In genomic region chr4:110475881-110476818, GRCh38 we compare ENCODE assay signal across 1 cellular context.
TF ChIP-seq lines count a peak whose summit lies in the region.

Gene ENPEP (plus strand): TSS chr4:110476155. CDS start chr4:110476415, 260 bp downstream.

TF ChIP-seq in WTC11, 78 proteins besides CTCF, POLR2A, EP300 and RAD21 (continued from another document):
- no peak for TF ChIP-seq ZBTB43 (CRISPR knock-in tag; IDR thresholded peaks at IDR 0.05)
- TF ChIP-seq SMAD3 (CRISPR knock-in tag; IDR thresholded peaks at IDR 0.05; ENCODE audit: borderline replicate concordance): no peak
- no peak for TF ChIP-seq ATF1 (CRISPR knock-in tag; IDR thresholded peaks at IDR 0.05)
- TF ChIP-seq JUN (CRISPR knock-in tag; IDR thresholded peaks at IDR 0.05): no peak
- TF ChIP-seq, protein P1, sequence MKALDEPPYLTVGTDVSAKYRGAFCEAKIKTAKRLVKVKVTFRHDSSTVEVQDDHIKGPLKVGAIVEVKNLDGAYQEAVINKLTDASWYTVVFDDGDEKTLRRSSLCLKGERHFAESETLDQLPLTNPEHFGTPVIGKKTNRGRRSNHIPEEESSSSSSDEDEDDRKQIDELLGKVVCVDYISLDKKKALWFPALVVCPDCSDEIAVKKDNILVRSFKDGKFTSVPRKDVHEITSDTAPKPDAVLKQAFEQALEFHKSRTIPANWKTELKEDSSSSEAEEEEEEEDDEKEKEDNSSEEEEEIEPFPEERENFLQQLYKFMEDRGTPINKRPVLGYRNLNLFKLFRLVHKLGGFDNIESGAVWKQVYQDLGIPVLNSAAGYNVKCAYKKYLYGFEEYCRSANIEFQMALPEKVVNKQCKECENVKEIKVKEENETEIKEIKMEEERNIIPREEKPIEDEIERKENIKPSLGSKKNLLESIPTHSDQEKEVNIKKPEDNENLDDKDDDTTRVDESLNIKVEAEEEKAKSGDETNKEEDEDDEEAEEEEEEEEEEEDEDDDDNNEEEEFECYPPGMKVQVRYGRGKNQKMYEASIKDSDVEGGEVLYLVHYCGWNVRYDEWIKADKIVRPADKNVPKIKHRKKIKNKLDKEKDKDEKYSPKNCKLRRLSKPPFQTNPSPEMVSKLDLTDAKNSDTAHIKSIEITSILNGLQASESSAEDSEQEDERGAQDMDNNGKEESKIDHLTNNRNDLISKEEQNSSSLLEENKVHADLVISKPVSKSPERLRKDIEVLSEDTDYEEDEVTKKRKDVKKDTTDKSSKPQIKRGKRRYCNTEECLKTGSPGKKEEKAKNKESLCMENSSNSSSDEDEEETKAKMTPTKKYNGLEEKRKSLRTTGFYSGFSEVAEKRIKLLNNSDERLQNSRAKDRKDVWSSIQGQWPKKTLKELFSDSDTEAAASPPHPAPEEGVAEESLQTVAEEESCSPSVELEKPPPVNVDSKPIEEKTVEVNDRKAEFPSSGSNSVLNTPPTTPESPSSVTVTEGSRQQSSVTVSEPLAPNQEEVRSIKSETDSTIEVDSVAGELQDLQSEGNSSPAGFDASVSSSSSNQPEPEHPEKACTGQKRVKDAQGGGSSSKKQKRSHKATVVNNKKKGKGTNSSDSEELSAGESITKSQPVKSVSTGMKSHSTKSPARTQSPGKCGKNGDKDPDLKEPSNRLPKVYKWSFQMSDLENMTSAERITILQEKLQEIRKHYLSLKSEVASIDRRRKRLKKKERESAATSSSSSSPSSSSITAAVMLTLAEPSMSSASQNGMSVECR (CRISPR knock-in tag; IDR thresholded peaks at IDR 0.05; ENCODE audit: borderline replicate concordance): no peak
- TF ChIP-seq TP53 (CRISPR knock-in tag; IDR thresholded peaks at IDR 0.05): no peak
- no peak for TF ChIP-seq NFE2L1 (CRISPR knock-in tag; IDR thresholded peaks at IDR 0.05)
- TF ChIP-seq, protein P2, sequence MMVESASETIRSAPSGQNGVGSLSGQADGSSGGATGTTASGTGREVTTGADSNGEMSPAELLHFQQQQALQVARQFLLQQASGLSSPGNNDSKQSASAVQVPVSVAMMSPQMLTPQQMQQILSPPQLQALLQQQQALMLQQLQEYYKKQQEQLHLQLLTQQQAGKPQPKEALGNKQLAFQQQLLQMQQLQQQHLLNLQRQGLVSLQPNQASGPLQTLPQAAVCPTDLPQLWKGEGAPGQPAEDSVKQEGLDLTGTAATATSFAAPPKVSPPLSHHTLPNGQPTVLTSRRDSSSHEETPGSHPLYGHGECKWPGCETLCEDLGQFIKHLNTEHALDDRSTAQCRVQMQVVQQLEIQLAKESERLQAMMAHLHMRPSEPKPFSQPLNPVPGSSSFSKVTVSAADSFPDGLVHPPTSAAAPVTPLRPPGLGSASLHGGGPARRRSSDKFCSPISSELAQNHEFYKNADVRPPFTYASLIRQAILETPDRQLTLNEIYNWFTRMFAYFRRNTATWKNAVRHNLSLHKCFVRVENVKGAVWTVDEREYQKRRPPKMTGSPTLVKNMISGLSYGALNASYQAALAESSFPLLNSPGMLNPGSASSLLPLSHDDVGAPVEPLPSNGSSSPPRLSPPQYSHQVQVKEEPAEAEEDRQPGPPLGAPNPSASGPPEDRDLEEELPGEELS (CRISPR knock-in tag; IDR thresholded peaks at IDR 0.05): no peak
- no peak for TF ChIP-seq FOXK1 (CRISPR knock-in tag; IDR thresholded peaks at IDR 0.05)
